Comparison of ENCODE assay signal across 13 cellular contexts in the genomic region with DNA sequence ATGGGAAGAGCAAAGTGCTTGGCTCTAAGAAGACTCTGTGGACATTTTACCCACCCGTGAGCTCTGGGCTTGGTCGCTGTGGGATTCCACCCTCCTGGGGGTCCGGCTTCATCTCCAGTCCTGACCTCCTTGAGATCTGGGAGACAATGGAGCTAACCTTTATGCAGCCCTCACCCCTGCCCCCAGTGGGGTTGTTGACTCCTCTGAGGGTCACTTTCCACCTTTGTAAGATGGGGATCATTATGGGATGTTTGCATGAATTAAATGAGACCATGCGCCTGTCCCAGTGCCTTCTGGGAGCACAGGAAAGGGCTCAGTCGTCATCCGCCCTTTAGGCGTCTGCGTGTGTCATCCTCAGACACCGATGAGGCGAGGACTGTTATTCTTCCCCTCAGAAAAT.
DNase-seq lines count a peak whose midpoint lies in the region; ATAC-seq and TF ChIP-seq lines count a peak whose summit lies in the region.
"Had no signal": no experiment of that assay in that cellular context is flagged by ENCODE, and none has a peak within 500 bp of the region (broad histone marks: within the 10 kb centered on the region; RNA-seq: fewer than 3 reads in every experiment).

No MANE protein-coding gene starts in this region.

- POLR2A ChIA-PET in activated CD4-positive, alpha-beta T cell treated with anti-CD3 and anti-CD28 coated beads, Interleukin-2, amount 10 ng/mL, durations not matched to agents 7 days and 5 days (lab: Charles Lee) = no interaction called here

- H3K27me3 Mint-ChIP-seq in activated CD4-positive, alpha-beta T cell treated with anti-CD3 and anti-CD28 coated beads, Interleukin-2, amount 10 ng/mL, durations not matched to agents 7 days and 5 days = peaks cover 5% of the 10 kb centered on the region
- peaks cover 12% of the 10 kb centered on the region for H3K27me3 Mint-ChIP-seq in nephron progenitor cell (ENCODE audit: low read depth, poor library complexity)
- H3K27me3 Mint-ChIP-seq: B cell had no signal

- peak overlapping the region; percentile 7 for H3K27ac Mint-ChIP-seq in activated CD4-positive, alpha-beta T cell treated with anti-CD3 and anti-CD28 coated beads, Interleukin-2, amount 10 ng/mL, durations not matched to agents 7 days and 5 days
- H3K27ac Mint-ChIP-seq in nephron progenitor cell = peak overlapping the region; percentile 58
- H3K27ac Mint-ChIP-seq: B cell; CD4-positive, CD25-positive, alpha-beta regulatory T cell; CD8-positive, alpha-beta T cell; GM23338; HFFc6 had no signal

- TF ChIP-seq CTCF in nephron progenitor cell (IDR thresholded peaks at IDR 0.05) = no peak

- CTCF ChIA-PET in activated CD4-positive, alpha-beta T cell treated with anti-CD3 and anti-CD28 coated beads, Interleukin-2, amount 10 ng/mL, durations not matched to agents 7 days and 5 days (lab: Charles Lee) = no interaction called here

- H3K36me3 Mint-ChIP-seq in activated CD4-positive, alpha-beta T cell treated with anti-CD3 and anti-CD28 coated beads, Interleukin-2, amount 10 ng/mL, durations not matched to agents 7 days and 5 days (ENCODE audit: low read depth) = no peaks in the 10 kb centered on the region
- H3K36me3 Mint-ChIP-seq in nephron progenitor cell (ENCODE audit: low read depth) = no peaks in the 10 kb centered on the region
- H3K36me3 Mint-ChIP-seq: CD4-positive, CD25-positive, alpha-beta regulatory T cell; CD8-positive, alpha-beta T cell had no signal

- ATAC-seq in GM21390 (IDR thresholded peaks at IDR 0.05; ENCODE audit: unreplicated experiment) = no peak
- ATAC-seq: CD8-positive, alpha-beta T cell; GM23338 had no signal

- peaks cover 11% of the 10 kb centered on the region for H3K4me1 Mint-ChIP-seq in activated CD4-positive, alpha-beta T cell treated with anti-CD3 and anti-CD28 coated beads, Interleukin-2, amount 10 ng/mL, durations not matched to agents 7 days and 5 days
- peaks cover 54% of the 10 kb centered on the region for H3K4me1 Mint-ChIP-seq in nephron progenitor cell
- H3K4me1 Mint-ChIP-seq: B cell had no signal

- no peak for DNase-seq in activated CD4-positive, alpha-beta T cell treated with anti-CD3 and anti-CD28 coated beads, Interleukin-2, amount 10 ng/mL, durations not matched to agents 7 days and 5 days
- no peak for DNase-seq in activated CD4-positive, alpha-beta T cell treated with anti-CD3 and anti-CD28 coated beads, Interleukin-2, amount 50 U/mL, for 1 hour
- DNase-seq in nephron progenitor cell (no peak), retina (peak; percentile 44), SKM-1 treated with dmso at 0.1 percent for 144 hours (lab: John Stamatoyannopoulos, UW; ENCODE audit: unreplicated experiment) (no peak)
- DNase-seq: Caco-2; CD4-positive, CD25-positive, alpha-beta regulatory T cell; CD8-positive, alpha-beta T cell; DND-41; HFFc6 had no signal

- H3K4me3 Mint-ChIP-seq in activated CD4-positive, alpha-beta T cell treated with anti-CD3 and anti-CD28 coated beads, Interleukin-2, amount 10 ng/mL, durations not matched to agents 7 days and 5 days = no peak overlapping the region
- no peak overlapping the region for H3K4me3 Mint-ChIP-seq in nephron progenitor cell
- H3K4me3 Mint-ChIP-seq: B cell; CD4-positive, CD25-positive, alpha-beta regulatory T cell; CD8-positive, alpha-beta T cell; GM23338; HFFc6 had no signal

- H3K9me3 Mint-ChIP-seq in activated CD4-positive, alpha-beta T cell treated with anti-CD3 and anti-CD28 coated beads, Interleukin-2, amount 10 ng/mL, durations not matched to agents 7 days and 5 days = no peaks in the 10 kb centered on the region
- no peaks in the 10 kb centered on the region for H3K9me3 Mint-ChIP-seq in nephron progenitor cell
- H3K9me3 Mint-ChIP-seq: CD8-positive, alpha-beta T cell; GM23338 had no signal
